ENCODE assay signal across 22 cellular contexts in the genomic region with DNA sequence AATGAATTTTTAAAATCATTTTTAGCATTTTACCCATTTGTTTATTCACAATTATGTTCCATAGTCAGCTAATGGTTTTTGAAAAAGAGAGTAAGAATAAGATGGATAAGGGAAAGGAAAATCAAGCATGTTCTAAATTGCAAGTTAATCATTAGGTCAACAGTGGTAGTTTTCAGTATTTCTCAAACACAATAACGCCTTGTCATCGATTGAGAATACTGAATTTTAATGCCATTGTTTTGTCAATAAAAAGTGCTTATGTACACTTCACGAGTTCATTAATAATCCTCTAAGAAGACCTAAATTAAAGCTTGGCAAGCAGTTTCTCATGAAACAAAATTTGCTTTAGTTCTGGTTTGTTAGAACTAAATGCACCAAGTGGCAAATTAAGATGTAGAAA.
"Had no signal": no experiment of that assay in that cellular context is flagged by ENCODE, and none has a peak within 500 bp of the region (broad histone marks: within the 10 kb centered on the region; RNA-seq: fewer than 3 reads in every experiment).

No MANE protein-coding gene starts in this region.

- H3K4me2 ChIP-seq: hepatocyte had no signal

- H3K27ac ChIP-seq: colonic mucosa, hepatocyte, pancreas, prostate gland, thoracic aorta, transverse colon had no signal

- ATAC-seq: sciatic nerve had no signal

- DNase-seq: colonic mucosa; dermis blood vessel endothelial cell; foreskin melanocyte; head of caudate nucleus; kidney glomerular epithelial cell; mesendoderm; naive B cell; occipital lobe; pancreas; retina; stimulated activated CD4-positive, alpha-beta T cell treated with anti-CD3 and anti-CD28 coated beads, Interleukin-2, amount 100 ng/mL, for 24 hours; stimulated activated CD4-positive, alpha-beta T cell treated with anti-CD3 and anti-CD28 coated beads, Interleukin-4, amount 100 ng/mL, for 4 hours; stimulated activated naive CD4-positive, alpha-beta T cell; stomach; substantia nigra; transverse colon had no signal

- H3K27me3 ChIP-seq: colonic mucosa, hepatocyte, pancreas, stomach, transverse colon had no signal

- H3K4me3 ChIP-seq: colonic mucosa, hepatocyte, pancreas, prostate gland, stomach, thoracic aorta, transverse colon had no signal

- H3K9me3 Mint-ChIP-seq: nephron had no signal

- H3K27me3 Mint-ChIP-seq: naive B cell had no signal

- H3K9me3 ChIP-seq: colonic mucosa, pancreas, prostate gland, stomach, thoracic aorta, transverse colon had no signal

- H3K4me1 ChIP-seq: colonic mucosa had no signal

- H3K4me3 Mint-ChIP-seq: nephron had no signal

- H3K36me3 ChIP-seq: colonic mucosa, pancreas, prostate gland, stomach, thoracic aorta, transverse colon had no signal

- FAIRE-seq: islet of Langerhans, pancreas had no signal

- H2AFZ ChIP-seq: hepatocyte had no signal
